Comparison of ENCODE assay signal across 11 cellular contexts in the genomic region with DNA sequence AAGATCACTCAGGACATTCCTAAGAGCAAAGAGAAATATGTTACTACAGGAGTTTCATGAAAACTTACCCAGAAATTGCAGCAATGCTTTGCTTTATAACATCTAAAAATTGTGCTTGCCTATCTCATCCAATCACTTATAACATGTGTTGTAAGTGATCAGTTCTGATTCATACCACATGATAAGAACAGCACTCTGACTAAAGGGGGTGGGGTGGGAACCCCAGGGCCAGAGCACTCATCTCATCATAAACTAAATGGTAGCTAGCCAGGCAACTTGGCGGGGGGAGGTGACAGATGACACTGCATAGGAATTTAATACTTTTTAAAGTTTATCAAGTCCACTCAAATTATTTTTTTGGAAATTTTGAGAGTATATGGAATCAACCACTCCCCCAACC. TPM values are rescaled to one million over a fixed set of nuclear protein-coding genes. Genes with fewer than 3 reads are reported as not detected.
DNase-seq lines count a peak whose midpoint lies in the region; ATAC-seq and TF ChIP-seq lines count a peak whose summit lies in the region.
"Had no signal": no experiment of that assay in that cellular context is flagged by ENCODE, and none has a peak within 500 bp of the region (broad histone marks: within the 10 kb centered on the region; RNA-seq: fewer than 3 reads in every experiment).

No MANE protein-coding gene starts in this region.

- H3K27me3 Mint-ChIP-seq in activated naive CD4-positive, alpha-beta T cell treated with anti-CD3 and anti-CD28 coated beads, Interleukin-2, amount 10 ng/mL, durations not matched to agents 7 days and 5 days, result no peaks in the 10 kb centered on the region
- H3K27me3 Mint-ChIP-seq in naive B cell (no peaks in the 10 kb centered on the region), natural killer cell (ENCODE audit: low read depth in 2 of 2) (no peaks in the 10 kb centered on the region)
- H3K27me3 Mint-ChIP-seq in stimulated activated naive CD8-positive, alpha-beta T cell treated with anti-CD3 and anti-CD28 coated beads, Interleukin-15, amount 100 ng/mL, for 72 hours, result no peaks in the 10 kb centered on the region

- no peak overlapping the region for H3K4me3 Mint-ChIP-seq in activated naive CD4-positive, alpha-beta T cell treated with anti-CD3 and anti-CD28 coated beads, Interleukin-2, amount 10 ng/mL, durations not matched to agents 7 days and 5 days
- H3K4me3 Mint-ChIP-seq in naive B cell (peak overlapping the region in 5 of 8 donors; percentile 43 to 79 (median 66)), natural killer cell (no peak overlapping the region)
- peak overlapping the region in 1 of 2 donors; percentile 23 for H3K4me3 Mint-ChIP-seq in stimulated activated naive CD8-positive, alpha-beta T cell treated with anti-CD3 and anti-CD28 coated beads, Interleukin-15, amount 100 ng/mL, for 72 hours

- TF ChIP-seq CTCF in natural killer cell (IDR thresholded peaks at IDR 0.05), result no peak

- ATAC-seq in naive B cell (ENCODE audit: low read depth in 2 of 2), result no peak
- ATAC-seq in stimulated activated naive CD8-positive, alpha-beta T cell treated with anti-CD3 and anti-CD28 coated beads, Interleukin-15, amount 100 ng/mL, for 72 hours, result peak; percentile 91
- no peak for ATAC-seq in natural killer cell

- CTCF ChIA-PET in activated naive CD4-positive, alpha-beta T cell treated with anti-CD3 and anti-CD28 coated beads, Interleukin-2, amount 10 ng/mL, durations not matched to agents 7 days and 5 days (lab: Charles Lee), result interaction anchor here (1.3 kb wide), 1 partner anchor 8 kb away, joined by 3 read pairs; no protein-coding TSS in a partner anchor

- peaks cover 64% of the 10 kb centered on the region for H3K4me1 Mint-ChIP-seq in activated naive CD4-positive, alpha-beta T cell treated with anti-CD3 and anti-CD28 coated beads, Interleukin-2, amount 10 ng/mL, durations not matched to agents 7 days and 5 days
- H3K4me1 Mint-ChIP-seq in naive B cell, result peaks cover 62 to 84% (median 80%) of the 10 kb centered on the region in 3 donors
- peaks cover 81% of the 10 kb centered on the region for H3K4me1 Mint-ChIP-seq in stimulated activated naive CD8-positive, alpha-beta T cell treated with anti-CD3 and anti-CD28 coated beads, Interleukin-15, amount 100 ng/mL, for 72 hours
- peaks cover 40 to 57% of the 10 kb centered on the region in 2 donors for H3K4me1 Mint-ChIP-seq in natural killer cell

- H3K27ac Mint-ChIP-seq in activated naive CD4-positive, alpha-beta T cell treated with anti-CD3 and anti-CD28 coated beads, Interleukin-2, amount 10 ng/mL, durations not matched to agents 7 days and 5 days, result peak overlapping the region; percentile 28
- H3K27ac Mint-ChIP-seq in naive B cell, result peak overlapping the region in 1 of 6 donors; percentile 34
- peak overlapping the region in 1 of 2 donors; percentile 5 for H3K27ac Mint-ChIP-seq in stimulated activated naive CD8-positive, alpha-beta T cell treated with anti-CD3 and anti-CD28 coated beads, Interleukin-15, amount 100 ng/mL, for 72 hours
- H3K27ac Mint-ChIP-seq in natural killer cell, result no peak overlapping the region

- peak; percentile 54 for DNase-seq in activated naive CD4-positive, alpha-beta T cell treated with Interleukin-2 at 50 U/mL for 16 hours
- no peak for DNase-seq in activated naive CD4-positive, alpha-beta T cell (lab: John Stamatoyannopoulos, UW)
- DNase-seq in activated naive CD4-positive, alpha-beta T cell treated with anti-CD3 and anti-CD28 coated beads, Interleukin-2, amount 10 ng/mL, durations not matched to agents 7 days and 5 days, result no peak
- no peak for DNase-seq in naive B cell
- peak in 1 of 2 donors; percentile 46 for DNase-seq in stimulated activated naive CD8-positive, alpha-beta T cell treated with anti-CD3 and anti-CD28 coated beads, Interleukin-15, amount 100 ng/mL, for 72 hours
- no peak for DNase-seq in NCI-H146 (lab: John Stamatoyannopoulos, UW)
- no peak for DNase-seq in hepatic stellate cell (ENCODE audit: low spot score)
- DNase-seq in natural killer cell, result no peak
- DNase-seq: glutamatergic neuron, NCI-H446, posterior cingulate gyrus had no signal

- peaks cover 55% of the 10 kb centered on the region for H3K36me3 Mint-ChIP-seq in activated naive CD4-positive, alpha-beta T cell treated with anti-CD3 and anti-CD28 coated beads, Interleukin-2, amount 10 ng/mL, durations not matched to agents 7 days and 5 days
- H3K36me3 Mint-ChIP-seq in naive B cell (peaks cover 6 to 19% of the 10 kb centered on the region in 2 donors), natural killer cell (no peaks in the 10 kb centered on the region)

- intact Hi-C loops in natural killer cell (cut with micrococcal nuclease), result no loop called here

- H3K9me3 Mint-ChIP-seq in activated naive CD4-positive, alpha-beta T cell treated with anti-CD3 and anti-CD28 coated beads, Interleukin-2, amount 10 ng/mL, durations not matched to agents 7 days and 5 days, result no peaks in the 10 kb centered on the region
- H3K9me3 Mint-ChIP-seq in naive B cell (no peaks in the 10 kb centered on the region), natural killer cell (no peaks in the 10 kb centered on the region)
- no peaks in the 10 kb centered on the region for H3K9me3 Mint-ChIP-seq in stimulated activated naive CD8-positive, alpha-beta T cell treated with anti-CD3 and anti-CD28 coated beads, Interleukin-15, amount 100 ng/mL, for 72 hours

RNA-seq across cellular contexts. Expression of gene FOXO1, which starts 42.1 kb away (rescaled TPM):
- polyA plus RNA-seq in naive B cell (ENCODE audit: low read depth in 6 of 6), result 100 to 1,000 TPM in 5 of 6 donors, 10 to 100 TPM in 1; 70.3 to 174 (median 117) TPM
- total RNA-seq in natural killer cell, result 10 to 100 TPM; 23.9 to 29.8 (median 27.6) TPM

Comparison
In these comparisons a context has a peak if more than half of its experiments do, and no peak if none do; other contexts are left out.
1. H3K4me3 Mint-ChIP-seq: peak in naive B cell (5 of 8); none in activated naive CD4-positive, alpha-beta T cell treated with anti-CD3 and anti-CD28 coated beads, Interleukin-2, amount 10 ng/mL, durations not matched to agents 7 days and 5 days (single experiment) and natural killer cell (single experiment).